8 cellular contexts compared by ENCODE assay signal in genomic region chr2:241315183-241315878, GRCh38. TPM values are rescaled to one million over a fixed set of nuclear protein-coding genes. Genes with fewer than 3 reads are reported as not detected.
DNase-seq lines count a peak whose midpoint lies in the region; ATAC-seq and TF ChIP-seq lines count a peak whose summit lies in the region.

Gene HDLBP, minus strand, starts transcription at chr2:241315672. Its CDS starts 48,803 bp downstream, at chr2:241266869.

- H4K20me1 ChIP-seq in KMS-11 (ENCODE audit: insufficient read depth) = no peaks in the 10 kb centered on the region

- peak within 1 kb of the TSS; percentile 81 for H3K4me3 ChIP-seq in KMS-11 (IDR thresholded peaks at IDR 0.05; ENCODE audit: insufficient read depth, low read depth, low read length)
- H3K4me3 ChIP-seq in Panc1 (ENCODE audit: low read depth in 2 of 2, low read length in 2 of 2) = peak within 1 kb of the TSS; percentile 88 to 99
- peak within 1 kb of the TSS; percentile 84 to 93 (median 92) for H3K4me3 ChIP-seq in esophagus muscularis mucosa

- H3K36me3 ChIP-seq in KMS-11 (ENCODE audit: insufficient read depth) (no peaks in the 10 kb centered on the region), Panc1 (ENCODE audit: control insufficient read depth, insufficient read depth, low read length) (peaks cover 8% of the 10 kb centered on the region), esophagus muscularis mucosa (no peaks in the 10 kb centered on the region)

- ATAC-seq in GM21737 (IDR thresholded peaks at IDR 0.05; ENCODE audit: unreplicated experiment) (peak; percentile 71), Panc1 (peak; percentile 92)

- peaks cover 90% of the 10 kb centered on the region for H3K79me2 ChIP-seq in KMS-11 (ENCODE audit: insufficient read depth, low read depth)

- H3K27me3 ChIP-seq in KMS-11 (ENCODE audit: insufficient read depth, low read depth) = no peaks in the 10 kb centered on the region
- H3K27me3 ChIP-seq in Panc1 (ENCODE audit: control insufficient read depth, insufficient read depth, low read length) = no peaks in the 10 kb centered on the region
- no peaks in the 10 kb centered on the region for H3K27me3 ChIP-seq in esophagus muscularis mucosa

- peak within 1 kb of the TSS; percentile 95 for H3K4me2 ChIP-seq in KMS-11

- CTCF ChIA-PET in Panc1 (lab: Charles Lee) = interaction anchor here (0.6 kb wide), 2 partner anchors 74 to 728 kb away, joined by 3 to 9 read pairs; no protein-coding TSS in a partner anchor

- WGBS in esophagus muscularis mucosa = 2% methylated on average over 25 of the region's 64 CpGs

- H3K4me1 ChIP-seq in KMS-11 (ENCODE audit: low read depth, poor library complexity, severe bottlenecking) (peaks cover 67% of the 10 kb centered on the region), Panc1 (ENCODE audit: control insufficient read depth, insufficient read depth, low read length) (peaks cover 57% of the 10 kb centered on the region), esophagus muscularis mucosa (peaks cover 40 to 67% (median 61%) of the 10 kb centered on the region in 4 donors)

- TF ChIP-seq POLR2A in esophagus muscularis mucosa (IDR thresholded peaks at IDR 0.05; ENCODE audit: low read depth) = peak; percentile 14

- in situ Hi-C loops in Panc1 (cut with HindIII; ENCODE audit: low pct_unique_long_range_greater_than_20kb, low sequenced_read_pairs) = no loop called here

- intact Hi-C loops in Panc1 (cut with micrococcal nuclease; ENCODE audit: unreplicated experiment) = no loop called here
- intact Hi-C loops in esophagus muscularis mucosa (cut with DNase I) = loop anchor here (5.0 kb wide), 1 partner anchor 42 kb away; the partner anchor contains the start of gene FARP2

- POLR2A ChIA-PET in Panc1 (lab: Charles Lee) = interaction anchor here (0.6 to 1.2 kb wide), 3 partner anchors 22 to 316 kb away, joined by 3 to 8 read pairs (median 4); no protein-coding TSS in a partner anchor

- BruUV-seq in Panc1 (replicated peaks; lab: Mats Ljungman, UMichigan) = no TSS peak

- H3K27ac ChIP-seq in KMS-11 (peak within 1 kb of the TSS; percentile 99), Panc1 (ENCODE audit: low read length) (peak within 1 kb of the TSS; percentile 99), esophagus muscularis mucosa (replicated peaks in 1 of 4) (peak within 1 kb of the TSS; percentile 94 to 99 (median 97))

- H2AFZ ChIP-seq in KMS-11 (ENCODE audit: low read depth) = peak within 1 kb of the TSS; percentile 63

- peak within 1 kb of the TSS; percentile 99 for H3K9ac ChIP-seq in KMS-11

- peak; percentile 86 for DNase-seq in DMS53 treated with DMSO at 0.1 percent for 48 hours (lab: John Stamatoyannopoulos, UW; ENCODE audit: unreplicated experiment)
- DNase-seq in Panc1 (ENCODE audit: low read depth, low spot score) = peak; percentile 94
- DNase-seq in activated T-cell treated with anti-CD3 and anti-CD28 coated beads, Interleukin-2, amount 50 U/mL, for 48 hours = peak; percentile 100
- DNase-seq in esophagus muscularis mucosa (ENCODE audit: extremely low spot score) = peak; percentile 100
- peak; percentile 99 for DNase-seq in myocyte (ENCODE audit: low read depth)
- DNase-seq in stimulated activated CD8-positive, alpha-beta memory T cell treated with anti-CD3 and anti-CD28 coated beads, Interleukin-7, amount 100 ng/mL, for 48 hours (ENCODE audit: extremely low read depth in 1 of 2, low read depth in 1 of 2) = peak; percentile 99 to 100

- no peaks in the 10 kb centered on the region for H3K9me3 ChIP-seq in Panc1 (ENCODE audit: control insufficient read depth, insufficient read depth, low read depth, low read length)
- H3K9me3 ChIP-seq in esophagus muscularis mucosa = no peaks in the 10 kb centered on the region

- no peak for TF ChIP-seq EP300 in esophagus muscularis mucosa (IDR thresholded peaks at IDR 0.05)

- TF ChIP-seq CTCF in KMS-11 (conservative IDR thresholded peaks at IDR 0.05; ENCODE audit: low read depth, low read length) (0 out of 2 replicates have a peak, but pooled peaks have one; percentile 16), Panc1 (IDR thresholded peaks at IDR 0.05) (peak; percentile 84), esophagus muscularis mucosa (IDR thresholded peaks at IDR 0.05) (peak in 1 of 3 experiments; percentile 6)

RNA-seq across cellular contexts. Expression of gene HDLBP, which starts in this region (rescaled TPM):
- total RNA-seq in Panc1 (2021; ENCODE audit: unreplicated experiment) (656 TPM), esophagus muscularis mucosa (100 to 1,000 TPM; 263 to 479 (median 304) TPM), myocyte (541 and 661 TPM in 2 replicates)
- 717 TPM for polyA plus RNA-seq in Panc1 (2012; ENCODE audit: insufficient read length)
- polyA plus RNA-seq in myocyte (2012) = 668 TPM

Comparison
In these comparisons a context has a peak if more than half of its experiments do, and no peak if none do; other contexts are left out.
1. Peak in every context shown above with its lines: DNase-seq, ATAC-seq, H3K4me3 ChIP-seq and H3K27ac ChIP-seq.